Comparison of ENCODE assay signal across 8 cellular contexts in the genomic region with DNA sequence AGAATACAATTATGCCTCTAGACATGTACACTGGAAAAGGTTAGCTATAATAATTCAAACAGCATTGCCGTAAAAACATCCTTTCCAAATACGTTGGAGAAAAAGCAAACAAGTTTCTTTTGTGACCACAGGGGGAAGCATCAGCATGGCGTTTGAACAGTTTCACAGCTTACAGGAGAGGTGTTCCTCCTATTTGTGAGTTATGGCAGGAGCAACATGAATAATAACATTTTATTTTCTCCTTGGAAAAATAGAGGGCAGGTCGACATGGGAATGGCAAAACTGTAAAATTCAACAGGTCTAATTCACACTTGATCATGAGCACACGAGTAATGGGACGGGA. TPM values are rescaled to one million over a fixed set of nuclear protein-coding genes. Genes with fewer than 3 reads are reported as not detected.
A peak's percentile ranks its signal among the peaks of the same experiment; 100 is the strongest.
DNase-seq lines count a peak whose midpoint lies in the region; ATAC-seq and FAIRE-seq lines count a peak whose summit lies in the region.

No MANE protein-coding gene starts in this region.

- no peaks in the 10 kb centered on the region for H3K36me3 Mint-ChIP-seq in natural killer cell treated with Interleukin-12 subunit alpha and Interleukin-12 subunit beta and Interleukin-15 and Interleukin-18, amount 100 ng/mL, for 72 hours

- ATAC-seq in GM18858 (IDR thresholded peaks at IDR 0.05; ENCODE audit: unreplicated experiment) = no peak
- no peak for ATAC-seq in natural killer cell treated with Interleukin-12 subunit alpha and Interleukin-12 subunit beta and Interleukin-15 and Interleukin-18, amount 100 ng/mL, for 72 hours

- H3K4me1 Mint-ChIP-seq in natural killer cell treated with Interleukin-12 subunit alpha and Interleukin-12 subunit beta and Interleukin-15 and Interleukin-18, amount 100 ng/mL, for 72 hours (ENCODE audit: low read depth in 2 of 2) = peaks cover 6% of the 10 kb centered on the region in 2 donors

- no peak overlapping the region for H3K27ac Mint-ChIP-seq in natural killer cell treated with Interleukin-12 subunit alpha and Interleukin-12 subunit beta and Interleukin-15 and Interleukin-18, amount 100 ng/mL, for 72 hours

- H3K9me3 Mint-ChIP-seq in natural killer cell treated with Interleukin-12 subunit alpha and Interleukin-12 subunit beta and Interleukin-15 and Interleukin-18, amount 100 ng/mL, for 72 hours = no peaks in the 10 kb centered on the region

- no peak overlapping the region for H3K4me3 Mint-ChIP-seq in natural killer cell treated with Interleukin-12 subunit alpha and Interleukin-12 subunit beta and Interleukin-15 and Interleukin-18, amount 100 ng/mL, for 72 hours

- DNase-seq in A172 (ENCODE audit: low spot score) (peak; percentile 41), GM18507 (ENCODE audit: extremely low spot score, insufficient read length, low read depth) (no peak), NOMO-1 (lab: John Stamatoyannopoulos, UW; ENCODE audit: unreplicated experiment in 2 of 2) (peak; percentile 33 to 70), renal cortical epithelial cell (ENCODE audit: low read depth) (peak; percentile 70)
- DNase-seq in activated CD4-positive, CD25-positive, alpha-beta regulatory T cell treated with anti-CD3 and anti-CD28 coated beads, Interleukin-2, amount 50 U/mL, for 72 hours = no peak
- no peak for DNase-seq in natural killer cell treated with Interleukin-12 subunit alpha and Interleukin-12 subunit beta and Interleukin-15 and Interleukin-18, amount 100 ng/mL, for 72 hours (ENCODE audit: low spot score)

- FAIRE-seq in GM18507 (lab: Jason Lieb, UNC) = peak; percentile 15
- peak; percentile 89 for FAIRE-seq in endometrium (lab: Jason Lieb, UNC)

- peaks cover 0 to 15% of the 10 kb centered on the region in 2 donors for H3K27me3 Mint-ChIP-seq in natural killer cell treated with Interleukin-12 subunit alpha and Interleukin-12 subunit beta and Interleukin-15 and Interleukin-18, amount 100 ng/mL, for 72 hours

RNA-seq across cellular contexts. Expression of gene GADL1, which starts 39.7 kb away (rescaled TPM):
- total RNA-seq in A172 (2014; rRNA removed; shearing (Covaris generic)) = 0.02 TPM in 1 of 2 replicates, not detected in the other
- not detected in 2 replicates for total RNA-seq in renal cortical epithelial cell
- not detected for total RNA-seq in natural killer cell treated with Interleukin-12 subunit alpha and Interleukin-12 subunit beta and Interleukin-15 and Interleukin-18, amount 100 ng/mL, for 72 hours

Comparison
In these comparisons a context has a peak if more than half of its experiments do, and no peak if none do; other contexts are left out.
1. DNase-seq: peak in A172 (single experiment), NOMO-1 (2 of 2) and renal cortical epithelial cell (single experiment); none in GM18507 (single experiment), activated CD4-positive, CD25-positive, alpha-beta regulatory T cell treated with anti-CD3 and anti-CD28 coated beads, Interleukin-2, amount 50 U/mL, for 72 hours (single experiment) and natural killer cell treated with Interleukin-12 subunit alpha and Interleukin-12 subunit beta and Interleukin-15 and Interleukin-18, amount 100 ng/mL, for 72 hours (single experiment).